ENCODE assay signal across 11 cellular contexts in genomic region chr5:34503379-34504346, GRCh38.
A peak's percentile ranks its signal among the peaks of the same experiment; 100 is the strongest.
DNase-seq lines count a peak whose midpoint lies in the region; ATAC-seq and TF ChIP-seq lines count a peak whose summit lies in the region.
"Had no signal": no experiment of that assay in that cellular context is flagged by ENCODE, and none has a peak within 500 bp of the region (broad histone marks: within the 10 kb centered on the region; RNA-seq: fewer than 3 reads in every experiment).

No MANE protein-coding gene starts in this region.

- no peak for TF ChIP-seq POLR2A in vagina (IDR thresholded peaks at IDR 0.05)

- peaks cover 53% of the 10 kb centered on the region for H3K4me1 ChIP-seq in vagina

- H3K27ac ChIP-seq in vagina, result peak overlapping the region; percentile 74
- H3K27ac ChIP-seq: 22Rv1 had no signal

- no peak overlapping the region for H3K4me3 ChIP-seq in vagina

- intact Hi-C loops in head of caudate nucleus (cut with DNase I), result loop anchor here (10.0 kb wide), 1 partner anchor 151 kb away; the partner anchor contains the start of gene RAI14
- intact Hi-C loops in vagina (cut with DNase I), result no loop called here

- DNase-seq in NCI-H82 (lab: John Stamatoyannopoulos, UW) (peak; percentile 41), NCI-H82 treated with DMSO at 0.1 percent for 48 hours (lab: John Stamatoyannopoulos, UW; ENCODE audit: unreplicated experiment) (no peak), head of caudate nucleus (peak in 40 of 42 donors; percentile 33 to 88 (median 64)), nucleus accumbens (lab: John Stamatoyannopoulos, UW) (peak in 49 of 56 donors; percentile 9 to 85 (median 58)), vagina (ENCODE audit: extremely low spot score in 2 of 2) (no peak), mucosa of gallbladder (ENCODE audit: low spot score) (no peak), HK-2 (ENCODE audit: unreplicated experiment) (no peak)
- DNase-seq: NCI-H2107; stimulated activated CD4-positive, alpha-beta T cell treated with anti-CD3 and anti-CD28 coated beads, Interleukin-12 subunit alpha, Interleukin-12 subunit beta, amount 100 ng/mL, for 4 hours had no signal

- no peaks in the 10 kb centered on the region for H3K27me3 ChIP-seq in vagina

- no peak for TF ChIP-seq CTCF in vagina (IDR thresholded peaks at IDR 0.05)

- no peaks in the 10 kb centered on the region for H3K9me3 ChIP-seq in vagina

- H3K36me3 ChIP-seq in vagina, result no peaks in the 10 kb centered on the region

- ATAC-seq in GM18520 (IDR thresholded peaks at IDR 0.05; ENCODE audit: unreplicated experiment), result no peak

Comparison
In these comparisons a context has a peak if more than half of its experiments do, and no peak if none do; other contexts are left out.
1. DNase-seq: peak in NCI-H82 (single experiment), head of caudate nucleus (40 of 42) and nucleus accumbens (49 of 56); none in NCI-H82 treated with DMSO at 0.1 percent for 48 hours (single experiment), vagina (0 of 2), mucosa of gallbladder (single experiment) and HK-2 (single experiment).